ENCODE assay signal across 14 cellular contexts in genomic region chr3:171811913-171812321, GRCh38. TPM values are rescaled to one million over a fixed set of nuclear protein-coding genes. Genes with fewer than 3 reads are reported as not detected.
DNase-seq lines count a peak whose midpoint lies in the region; ATAC-seq, FAIRE-seq and TF ChIP-seq lines count a peak whose summit lies in the region.
"Had no signal": no experiment of that assay in that cellular context is flagged by ENCODE, and none has a peak within 500 bp of the region (broad histone marks: within the 10 kb centered on the region; RNA-seq: fewer than 3 reads in every experiment).

No MANE protein-coding gene starts in this region.

- intact Hi-C loops in right cardiac atrium (cut with DNase I) (no loop called here), left cardiac atrium (cut with DNase I) (no loop called here), K562 (cut with micrococcal nuclease) (loop anchor here (5.0 kb wide), 2 partner anchors 150 to 350 kb away; partner anchors contain the start of gene TNIK)

- H3K27ac Mint-ChIP-seq in type B pancreatic cell, result peak overlapping the region; percentile 80
- H3K27ac Mint-ChIP-seq: activated CD4-positive, alpha-beta T cell treated with anti-CD3 and anti-CD28 coated beads, Interleukin-2, amount 10 ng/mL, durations not matched to agents 7 days and 5 days had no signal

- peak overlapping the region; percentile 92; the same call in 1 of the 2 replicates for H3K4me2 ChIP-seq in K562 (ENCODE audit: insufficient read depth, low read length)
- H3K4me2 ChIP-seq: KMS-11 had no signal

- 95% methylated on average over 9 of the region's 9 CpGs for WGBS in right cardiac atrium
- WGBS in K562 (ENCODE audit: insufficient coverage, low coverage, missing lambda C conversion rate), result 50% methylated on average over 9 of the region's 9 CpGs

- peak overlapping the region in 1 of 2 experiments; percentile 74; a peak in 2 of 4 replicates for H3K9ac ChIP-seq in K562 (ENCODE audit: insufficient read depth in 1 of 2, low read depth in 2 of 2, low read length in 2 of 2)
- H3K9ac ChIP-seq: KMS-11 had no signal

- peaks cover 37% of the 10 kb centered on the region for H3K4me1 Mint-ChIP-seq in type B pancreatic cell (ENCODE audit: unreplicated experiment)

- POLR2A ChIA-PET in K562 (lab: Yijun Ruan, JAX), result interaction anchor here (1.0 to 1.2 kb wide), 3 partner anchors 9 to 13 kb away, joined by 3 to 5 read pairs (median 4); no protein-coding TSS in a partner anchor

- H3K27me3 ChIP-seq in right cardiac atrium (ENCODE audit: control insufficient read depth, insufficient read depth), result no peaks in the 10 kb centered on the region
- no peaks in the 10 kb centered on the region for H3K27me3 ChIP-seq in K562 (ENCODE audit: control insufficient read depth in 2 of 2, insufficient read depth in 2 of 2, low read length in 2 of 2)

- CTCF ChIA-PET in K562 (lab: Yijun Ruan, JAX; ENCODE audit: low intra/inter-chr PET ratio), result no interaction called here

- H3K27ac ChIP-seq in right cardiac atrium (ENCODE audit: low read length), result peak overlapping the region; percentile 49
- H3K27ac ChIP-seq in K562 (ENCODE audit: extremely low read depth, low read depth, low read length), result peak overlapping the region; percentile 84; the same call in 2 of the 3 replicates
- H3K27ac ChIP-seq: KMS-11 had no signal

- TF ChIP-seq POLR2A in K562 (conservative IDR thresholded peaks at IDR 0.05), result no peak

- no peak for TF ChIP-seq EP300 in K562 (IDR thresholded peaks at IDR 0.05; ENCODE audit: low read length)

- no peak for TF ChIP-seq RAD21 in K562 (CRISPR knock-in tag; conservative IDR thresholded peaks at IDR 0.05 in 1 of 2, IDR thresholded peaks at IDR 0.05 in 1 of 2)

- H3K4me3 Mint-ChIP-seq in type B pancreatic cell, result peak overlapping the region; percentile 91
- H3K4me3 Mint-ChIP-seq: activated CD4-positive, alpha-beta T cell treated with anti-CD3 and anti-CD28 coated beads, Interleukin-2, amount 10 ng/mL, durations not matched to agents 7 days and 5 days had no signal

- H3K36me3 Mint-ChIP-seq in type B pancreatic cell, result peaks cover 3% of the 10 kb centered on the region

- peaks cover 14% of the 10 kb centered on the region for H3K27me3 Mint-ChIP-seq in type B pancreatic cell

- no peaks in the 10 kb centered on the region for H3K9me3 Mint-ChIP-seq in type B pancreatic cell
- H3K9me3 Mint-ChIP-seq: activated CD4-positive, alpha-beta T cell treated with anti-CD3 and anti-CD28 coated beads, Interleukin-2, amount 10 ng/mL, durations not matched to agents 7 days and 5 days had no signal

- ATAC-seq in right cardiac atrium (no peak), left cardiac atrium (no peak), K562 (no peak), HG02759 (IDR thresholded peaks at IDR 0.05; ENCODE audit: unreplicated experiment) (no peak)

- no TSS peak for BruUV-seq in K562 (replicated peaks; lab: Mats Ljungman, UMichigan)

- peaks cover 36% of the 10 kb centered on the region for H3K79me2 ChIP-seq in K562 (ENCODE audit: control insufficient read depth, insufficient read depth, low read length)

- TF ChIP-seq CTCF in K562 (IDR thresholded peaks at IDR 0.05 in 2 of 3, conservative IDR thresholded peaks at IDR 0.05 in 1 of 3; ENCODE audit: insufficient read depth in 2 of 3, low read depth in 1 of 3, low read length in 3 of 3) (no peak), type B pancreatic cell (conservative IDR thresholded peaks at IDR 0.05) (no peak)

- H3K9me1 ChIP-seq in K562 (ENCODE audit: control insufficient read depth, insufficient read depth, low read length), result no peaks in the 10 kb centered on the region

- H3K4me1 ChIP-seq in right cardiac atrium (ENCODE audit: control insufficient read depth, insufficient read depth, low read length) (no peaks in the 10 kb centered on the region), K562 (replicated peaks in 1 of 2; ENCODE audit: control insufficient read depth in 2 of 2, insufficient read depth in 2 of 2, low read length in 2 of 2) (peaks cover 20 to 43% of the 10 kb centered on the region in 2 experiments)

- H3K36me3 ChIP-seq in K562 (ENCODE audit: control insufficient read depth, insufficient read depth, low read length), result no peaks in the 10 kb centered on the region

- no peaks in the 10 kb centered on the region for H4K20me1 ChIP-seq in K562 (replicated peaks; ENCODE audit: control insufficient read depth, insufficient read depth, low read length)

- H3K9me3 ChIP-seq in right cardiac atrium (ENCODE audit: control insufficient read depth, low read length), result no peaks in the 10 kb centered on the region
- H3K9me3 ChIP-seq in K562 (replicated peaks; ENCODE audit: control insufficient read depth, insufficient read depth, low read depth, low read length), result no peaks in the 10 kb centered on the region

- no peak for FAIRE-seq in K562 (lab: Jason Lieb, UNC)

- in situ Hi-C loops in K562 (cut with MboI), result no loop called here

- DNase-seq in right cardiac atrium (peak in 1 of 3 donors; percentile 32), left cardiac atrium (no peak), K562 (ENCODE audit: extremely low read depth in 1 of 4, low spot score in 3 of 4) (no peak), iris pigment epithelial cell (ENCODE audit: low read depth) (peak; percentile 84), type B pancreatic cell (ENCODE audit: extremely low spot score, unreplicated experiment) (no peak), cerebellar nuclear complex (lab: John Stamatoyannopoulos, UW) (no peak)
- DNase-seq in activated CD4-positive, alpha-beta T cell treated with anti-CD3 and anti-CD28 coated beads for 48 hours, result no peak
- DNase-seq: activated CD4-positive, alpha-beta T cell treated with anti-CD3 and anti-CD28 coated beads, Interleukin-2, amount 10 ng/mL, durations not matched to agents 7 days and 5 days; effector CD4-positive, alpha-beta T cell; islet precursor cell; NCI-H2171 treated with DMSO at 0.1 percent for 48 hours had no signal

- peak overlapping the region; percentile 24; the same call in 1 of the 2 replicates for H2AFZ ChIP-seq in K562 (ENCODE audit: low read depth, low read length)

- no peak overlapping the region for H3K4me3 ChIP-seq in right cardiac atrium (ENCODE audit: low read length)
- H3K4me3 ChIP-seq in K562, result no peak overlapping the region

TF ChIP-seq in K562, 482 proteins besides CTCF, POLR2A, EP300 and RAD21 (continues in another document):
- TF ChIP-seq ZNF395 (CRISPR knock-in tag; IDR thresholded peaks at IDR 0.05) (0 out of 2 replicates have a peak, but pooled peaks have one; percentile 31), ZNF583 (CRISPR knock-in tag; IDR thresholded peaks at IDR 0.05) (0 out of 2 replicates have a peak, but pooled peaks have one; percentile 24)

RNA-seq across cellular contexts. Expression of gene PLD1, which starts 1.6 kb away (rescaled TPM):
- total RNA-seq in right cardiac atrium (10 to 100 TPM; 49.0 to 79.5 (median 59.9) TPM), left cardiac atrium (10 to 100 TPM; 57.1 to 67.8 TPM), K562 (2014; rRNA removed) (8.4 and 11.6 TPM in 2 replicates), K562 (2014; rRNA removed; fragmentation: Illumina TruSeq; extraction: Trizol) (18.7 and 22.5 TPM in 2 replicates), K562 (2015; rRNA removed; fragmentation: Illumina TruSeq; extraction: Trizol) (16.6 and 17.7 TPM in 2 replicates), K562 (2021) (20.0 and 28.8 TPM in 2 replicates), type B pancreatic cell (ENCODE audit: low replicate concordance) (33.3 and 44.6 TPM in 2 replicates)
- polyA plus RNA-seq in right cardiac atrium (17.0 TPM), K562 (2011; rRNA removed) (11.7 and 17.9 TPM in 2 replicates), K562 (2014; fragmentation: Illumina TruSeq; extraction: Trizol) (18.6 TPM in 2 replicates), K562 (2014; fragmentation: Nextera tagmentation; extraction: Ambion mirVana) (10 to 100 TPM; 25.3 to 26.1 TPM), K562 (2014; rRNA removed) (11.4 and 16.3 TPM in 2 replicates)
- total RNA-seq in K562 (2011; cell fraction: chromatin; rRNA removed; ENCODE audit: low replicate concordance), result 32.1 and 98.0 TPM in 2 replicates
- total RNA-seq in K562 (2011; cell fraction: nucleolus; rRNA removed), result 14.3 and 46.8 TPM in 2 replicates
- 49.3 and 80.7 TPM in 2 replicates for total RNA-seq in K562 (2011; cell fraction: nucleoplasm; rRNA removed)
- polyA plus RNA-seq in K562 (2011; cell fraction: cytosol; rRNA removed), result 5.8 and 10.9 TPM in 2 replicates
- polyA plus RNA-seq in K562 (2011; cell fraction: nucleus; rRNA removed), result 15.4 and 17.7 TPM in 2 replicates
- polyA plus RNA-seq in K562 (2012), result 14.2 and 49.0 TPM in 2 replicates
- polyA minus RNA-seq in K562 (2011; rRNA and poly(A)+ RNA removed), result 27.6 and 30.9 TPM in 2 replicates
- polyA minus RNA-seq in K562 (2011; cell fraction: cytosol; rRNA and poly(A)+ RNA removed), result 7.2 and 8.4 TPM in 2 replicates
- polyA minus RNA-seq in K562 (2011; cell fraction: nucleus; rRNA and poly(A)+ RNA removed), result 15.3 and 32.3 TPM in 2 replicates

RNA-seq across cellular contexts. Expression of gene TMEM212, which starts 31.2 kb away (rescaled TPM):
- total RNA-seq in right cardiac atrium (not detected), left cardiac atrium (not detected), K562 (2014; rRNA removed) (not detected in 2 replicates), K562 (2014; rRNA removed; fragmentation: Illumina TruSeq; extraction: Trizol) (not detected in 2 replicates), K562 (2015; rRNA removed; fragmentation: Illumina TruSeq; extraction: Trizol) (not detected in 2 replicates), K562 (2021) (not detected in 2 replicates), type B pancreatic cell (ENCODE audit: low replicate concordance) (not detected in 2 replicates)
- polyA plus RNA-seq in right cardiac atrium (not detected), K562 (2011; rRNA removed) (not detected in 2 replicates), K562 (2014; fragmentation: Illumina TruSeq; extraction: Trizol) (not detected in 2 replicates), K562 (2014; fragmentation: Nextera tagmentation; extraction: Ambion mirVana) (not detected), K562 (2014; rRNA removed) (not detected in 2 replicates)
- total RNA-seq in K562 (2011; cell fraction: chromatin; rRNA removed; ENCODE audit: low replicate concordance), result not detected in 2 replicates
- not detected in 2 replicates for total RNA-seq in K562 (2011; cell fraction: nucleolus; rRNA removed)
- not detected in 2 replicates for total RNA-seq in K562 (2011; cell fraction: nucleoplasm; rRNA removed)
- polyA plus RNA-seq in K562 (2011; cell fraction: cytosol; rRNA removed), result not detected in 2 replicates
- polyA plus RNA-seq in K562 (2011; cell fraction: nucleus; rRNA removed), result not detected in 2 replicates
- not detected in 2 replicates for polyA plus RNA-seq in K562 (2012)
- not detected in 2 replicates for polyA minus RNA-seq in K562 (2011; rRNA and poly(A)+ RNA removed)
- not detected in 2 replicates for polyA minus RNA-seq in K562 (2011; cell fraction: cytosol; rRNA and poly(A)+ RNA removed)
- not detected in 2 replicates for polyA minus RNA-seq in K562 (2011; cell fraction: nucleus; rRNA and poly(A)+ RNA removed)
- total RNA-seq: activated CD4-positive, alpha-beta T cell treated with anti-CD3 and anti-CD28 coated beads, Interleukin-2, amount 10 ng/mL, durations not matched to agents 7 days and 5 days; posterior vena cava had no signal
